Comparison of ENCODE assay signal across 25 cellular contexts in genomic region chr19:12687496-12688196, GRCh38. TPM values are rescaled to one million over a fixed set of nuclear protein-coding genes. Genes with fewer than 3 reads are reported as not detected.
"Had no signal": no experiment of that assay in that cellular context is flagged by ENCODE, and none has a peak within 500 bp of the region (broad histone marks: within the 10 kb centered on the region; RNA-seq: fewer than 3 reads in every experiment).

GNG14 (plus strand) TSS chr19:12687998; CDS start chr19:12688049, 51 bp downstream.

- H3K9me3 ChIP-seq: body of pancreas, gastrocnemius medialis, heart left ventricle, left lung, prostate gland, right atrium auricular region, tibial artery had no signal

- H3K27ac ChIP-seq: body of pancreas, dorsolateral prefrontal cortex, gastrocnemius medialis, heart left ventricle, left lung, prostate gland, right atrium auricular region, skin epidermis, tibial artery, VCaP had no signal

- FAIRE-seq: colon, endometrium had no signal

- H3K27me3 ChIP-seq: body of pancreas, dorsolateral prefrontal cortex, gastrocnemius medialis, heart left ventricle, left lung, right atrium auricular region, tibial artery had no signal

- H3K4me3 ChIP-seq: body of pancreas, dorsolateral prefrontal cortex, gastrocnemius medialis, heart left ventricle, left lung, prostate gland, right atrium auricular region, skin epidermis, tibial artery had no signal

- ATAC-seq: activated CD8-positive, alpha-beta memory T cell treated with anti-CD3 and anti-CD28 coated beads, Interleukin-2, amount 10 ng/mL, durations not matched to agents 7 days and 5 days; body of pancreas; gastrocnemius medialis; heart left ventricle; left lung; stimulated activated naive CD8-positive, alpha-beta T cell treated with anti-CD3 and anti-CD28 coated beads, Interleukin-15, Interleukin-2, amounts not matched to agents 100 U/mL and 50 U/mL, for 24 hours had no signal

- H3K27me3 Mint-ChIP-seq: activated CD8-positive, alpha-beta memory T cell treated with anti-CD3 and anti-CD28 coated beads, Interleukin-2, amount 10 ng/mL, durations not matched to agents 7 days and 5 days; activated naive CD8-positive, alpha-beta T cell treated with anti-CD3 and anti-CD28 coated beads, Interleukin-2, amount 10 ng/mL, durations not matched to agents 7 days and 5 days had no signal

- H3K4me1 ChIP-seq: body of pancreas, gastrocnemius medialis, heart left ventricle, left lung, prostate gland, right atrium auricular region, tibial artery had no signal

- DNase-seq: activated CD4-positive, alpha-beta T cell treated with anti-CD3 and anti-CD28 coated beads for 1 hour; activated CD4-positive, alpha-beta T cell treated with anti-CD3 and anti-CD28 coated beads, Interleukin-2, amount 50 U/mL, for 4 hours; activated CD8-positive, alpha-beta memory T cell treated with anti-CD3 and anti-CD28 coated beads, Interleukin-2, amount 10 ng/mL, durations not matched to agents 7 days and 5 days; activated naive CD8-positive, alpha-beta T cell treated with anti-CD3 and anti-CD28 coated beads, Interleukin-2, amount 10 ng/mL, durations not matched to agents 7 days and 5 days; body of pancreas; caudate nucleus; dorsolateral prefrontal cortex; gastrocnemius medialis; heart left ventricle; left lung; stimulated activated naive CD8-positive, alpha-beta T cell treated with anti-CD3 and anti-CD28 coated beads, Interleukin-15, Interleukin-2, amounts not matched to agents 100 U/mL and 50 U/mL, for 24 hours; substantia nigra had no signal

- H3K36me3 Mint-ChIP-seq: activated CD8-positive, alpha-beta memory T cell treated with anti-CD3 and anti-CD28 coated beads, Interleukin-2, amount 10 ng/mL, durations not matched to agents 7 days and 5 days; activated naive CD8-positive, alpha-beta T cell treated with anti-CD3 and anti-CD28 coated beads, Interleukin-2, amount 10 ng/mL, durations not matched to agents 7 days and 5 days had no signal

- H3K27ac Mint-ChIP-seq: activated CD8-positive, alpha-beta memory T cell treated with anti-CD3 and anti-CD28 coated beads, Interleukin-2, amount 10 ng/mL, durations not matched to agents 7 days and 5 days; activated naive CD8-positive, alpha-beta T cell treated with anti-CD3 and anti-CD28 coated beads, Interleukin-2, amount 10 ng/mL, durations not matched to agents 7 days and 5 days had no signal

- H3K4me1 Mint-ChIP-seq: activated naive CD8-positive, alpha-beta T cell treated with anti-CD3 and anti-CD28 coated beads, Interleukin-2, amount 10 ng/mL, durations not matched to agents 7 days and 5 days had no signal

- H3K4me3 Mint-ChIP-seq: activated CD8-positive, alpha-beta memory T cell treated with anti-CD3 and anti-CD28 coated beads, Interleukin-2, amount 10 ng/mL, durations not matched to agents 7 days and 5 days; activated naive CD8-positive, alpha-beta T cell treated with anti-CD3 and anti-CD28 coated beads, Interleukin-2, amount 10 ng/mL, durations not matched to agents 7 days and 5 days had no signal

- H3K36me3 ChIP-seq: gastrocnemius medialis, heart left ventricle, prostate gland, right atrium auricular region had no signal

- H3K9me3 Mint-ChIP-seq: activated naive CD8-positive, alpha-beta T cell treated with anti-CD3 and anti-CD28 coated beads, Interleukin-2, amount 10 ng/mL, durations not matched to agents 7 days and 5 days had no signal

RNA-seq across cellular contexts. Expression of gene GNG14, which starts in this region (rescaled TPM):
- total RNA-seq: activated CD8-positive, alpha-beta memory T cell treated with anti-CD3 and anti-CD28 coated beads, Interleukin-2, amount 10 ng/mL, durations not matched to agents 7 days and 5 days; activated naive CD8-positive, alpha-beta T cell treated with anti-CD3 and anti-CD28 coated beads, Interleukin-2, amount 10 ng/mL, durations not matched to agents 7 days and 5 days; body of pancreas; dorsolateral prefrontal cortex; gastrocnemius medialis; heart left ventricle; kidney epithelial cell; left lung; lung microvascular endothelial cell; osteocyte; prostate gland; right atrium auricular region; urinary bladder had no signal
- polyA plus RNA-seq: esophagus, heart left ventricle, neural cell, urinary bladder had no signal
